ENCODE assay signal across 9 cellular contexts in the genomic region with DNA sequence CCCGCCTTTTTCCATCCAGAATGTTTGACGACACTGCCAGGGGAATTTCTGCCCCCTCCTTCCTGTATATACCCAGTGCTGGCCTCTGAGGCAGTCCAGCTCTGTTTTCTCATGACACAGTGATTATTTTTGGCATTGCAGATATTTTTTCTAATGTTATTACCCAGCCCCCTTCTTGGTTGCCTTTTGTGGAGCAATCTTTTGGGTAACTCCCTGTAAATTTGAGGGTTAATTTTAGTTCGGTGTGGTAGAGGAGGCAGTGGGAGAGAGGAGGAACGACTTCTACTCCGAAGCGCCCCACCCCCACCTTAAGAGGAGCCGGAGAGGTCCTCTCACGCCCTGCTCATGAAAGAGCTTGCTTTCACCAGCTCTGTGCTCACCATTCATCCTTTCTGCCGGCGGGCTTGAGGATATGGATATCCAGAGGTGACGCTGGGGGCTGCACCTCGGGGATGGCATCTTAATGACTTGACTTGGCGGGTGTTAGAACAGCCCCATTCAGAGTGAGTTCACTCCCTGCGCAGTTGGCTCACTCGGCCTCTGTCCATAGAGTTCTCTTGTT. TPM values are rescaled to one million over a fixed set of nuclear protein-coding genes. Genes with fewer than 3 reads are reported as not detected.
A peak's percentile ranks its signal among the peaks of the same experiment; 100 is the strongest.
DNase-seq lines count a peak whose midpoint lies in the region; ATAC-seq and TF ChIP-seq lines count a peak whose summit lies in the region.
"Had no signal": no experiment of that assay in that cellular context is flagged by ENCODE, and none has a peak within 500 bp of the region (broad histone marks: within the 10 kb centered on the region; RNA-seq: fewer than 3 reads in every experiment).

No MANE protein-coding gene starts in this region.

- H3K9ac ChIP-seq in mucosa of stomach (ENCODE audit: low read length) = peak overlapping the region; percentile 62

- H3K36me3 ChIP-seq in esophagus muscularis mucosa (no peaks in the 10 kb centered on the region), mucosa of stomach (ENCODE audit: control insufficient read depth, insufficient read depth, low read length) (no peaks in the 10 kb centered on the region), aorta (ENCODE audit: control insufficient read depth in 1 of 2, insufficient read depth in 2 of 2, low read length in 1 of 2) (no peaks in the 10 kb centered on the region)
- no peaks in the 10 kb centered on the region for H3K36me3 ChIP-seq in CD8-positive, alpha-beta T cell (ENCODE audit: insufficient read depth, low read length)

- no peak overlapping the region for H3K4me3 Mint-ChIP-seq in CD8-positive, alpha-beta T cell

- ATAC-seq in aorta (ENCODE audit: low FRiP score) = peak; percentile 33
- no peak for ATAC-seq in CD8-positive, alpha-beta T cell

- POLR2A ChIA-PET in CD8-positive, alpha-beta T cell (lab: Charles Lee) = no interaction called here

- TF ChIP-seq CTCF in esophagus muscularis mucosa (IDR thresholded peaks at IDR 0.05) = no peak
- TF ChIP-seq CTCF in CD8-positive, alpha-beta T cell (IDR thresholded peaks at IDR 0.05) = no peak

- peaks cover 17% of the 10 kb centered on the region for H3K4me1 Mint-ChIP-seq in CD8-positive, alpha-beta T cell (ENCODE audit: low read depth)

- H3K27me3 Mint-ChIP-seq in CD8-positive, alpha-beta T cell (ENCODE audit: low read depth) = peaks cover 5% of the 10 kb centered on the region

- H3K4me3 ChIP-seq in esophagus muscularis mucosa (peak overlapping the region; percentile 30 to 51 (median 34)), mucosa of stomach (ENCODE audit: low read length) (peak overlapping the region; percentile 3), aorta (ENCODE audit: low read length in 2 of 2) (no peak overlapping the region)
- H3K4me3 ChIP-seq in CD8-positive, alpha-beta T cell (ENCODE audit: low read depth, low read length) = no peak overlapping the region

- H3K4me1 ChIP-seq in esophagus muscularis mucosa = peaks cover 93 to 100% (median 94%) of the 10 kb centered on the region in 4 donors
- H3K4me1 ChIP-seq in mucosa of stomach (ENCODE audit: control insufficient read depth, insufficient read depth, low read length) = peaks cover 90% of the 10 kb centered on the region
- H3K4me1 ChIP-seq in aorta (ENCODE audit: control insufficient read depth in 1 of 2, insufficient read depth in 2 of 2, low read length in 2 of 2) = peaks cover 10 to 21% of the 10 kb centered on the region in 2 donors
- H3K4me1 ChIP-seq in CD8-positive, alpha-beta T cell (ENCODE audit: insufficient read depth, low read length) = peaks cover 10% of the 10 kb centered on the region

- TF ChIP-seq POLR2A in esophagus muscularis mucosa (IDR thresholded peaks at IDR 0.05; ENCODE audit: low read depth) = no peak

- H3K27me3 ChIP-seq in esophagus muscularis mucosa (no peaks in the 10 kb centered on the region), mucosa of stomach (ENCODE audit: control insufficient read depth, insufficient read depth, low read length) (no peaks in the 10 kb centered on the region), aorta (ENCODE audit: control insufficient read depth in 1 of 2, insufficient read depth in 2 of 2, low read length in 1 of 2) (no peaks in the 10 kb centered on the region)
- H3K27me3 ChIP-seq in CD8-positive, alpha-beta T cell (ENCODE audit: insufficient read depth, low read length) = no peaks in the 10 kb centered on the region

- no peaks in the 10 kb centered on the region for H3K9me3 Mint-ChIP-seq in CD8-positive, alpha-beta T cell

- H3K9me3 ChIP-seq in esophagus muscularis mucosa (no peaks in the 10 kb centered on the region), mucosa of stomach (ENCODE audit: control insufficient read depth, low read length) (no peaks in the 10 kb centered on the region), aorta (ENCODE audit: control insufficient read depth, low read length) (no peaks in the 10 kb centered on the region)
- no peaks in the 10 kb centered on the region for H3K9me3 ChIP-seq in CD8-positive, alpha-beta T cell (ENCODE audit: low read length)

- CTCF ChIA-PET in CD8-positive, alpha-beta T cell (lab: Charles Lee) = no interaction called here

- DNase-seq in DMS153 (lab: John Stamatoyannopoulos, UW) (peak; percentile 18), DMS153 treated with DMSO at 0.1 percent for 48 hours (lab: John Stamatoyannopoulos, UW; ENCODE audit: unreplicated experiment) (no peak), esophagus muscularis mucosa (ENCODE audit: extremely low spot score) (no peak), aorta (peak; percentile 67 to 84), NCI-H128 (lab: John Stamatoyannopoulos, UW; ENCODE audit: unreplicated experiment) (no peak)
- DNase-seq in activated CD8-positive, alpha-beta memory T cell treated with anti-CD3 and anti-CD28 coated beads for 24 hours = no peak
- DNase-seq in CD8-positive, alpha-beta T cell = no peak

- 36% methylated on average over 15 of the region's 15 CpGs for WGBS in esophagus muscularis mucosa
- 1 to 5% methylated on average over 15 of the region's 15 CpGs for WGBS in aorta, 2 donors

- H3K27ac Mint-ChIP-seq in CD8-positive, alpha-beta T cell = no peak overlapping the region

- H3K36me3 Mint-ChIP-seq in CD8-positive, alpha-beta T cell = no peaks in the 10 kb centered on the region

- no peak for TF ChIP-seq EP300 in esophagus muscularis mucosa (IDR thresholded peaks at IDR 0.05)

- intact Hi-C loops in esophagus muscularis mucosa (cut with DNase I) (no loop called here), aorta (cut with DNase I) (loop anchor here in 1 of 2 donors (2.0 to 5.0 kb wide), 2 partner anchors 23 to 38 kb away; a partner anchor contains a TSS)
- intact Hi-C loops in CD8-positive, alpha-beta T cell (cut with DNase I, micrococcal nuclease) = no loop called here

- H3K27ac ChIP-seq in esophagus muscularis mucosa (replicated peaks in 1 of 4) (peak overlapping the region; percentile 68 to 80 (median 75)), aorta (ENCODE audit: low read depth in 1 of 2, low read length in 2 of 2) (peak overlapping the region; percentile 92 to 95)
- no peak overlapping the region for H3K27ac ChIP-seq in CD8-positive, alpha-beta T cell (ENCODE audit: low read depth, low read length)
- H3K27ac ChIP-seq: 22Rv1 had no signal

RNA-seq across cellular contexts. Expression of a gene that starts 38.3 kb away (rescaled TPM):
- total RNA-seq in esophagus muscularis mucosa = 100 to 1,000 TPM; 113 to 225 (median 183) TPM
- 100 to 1,000 TPM; 414 to 954 TPM for total RNA-seq in aorta
- 100 to 1,000 TPM; 213 to 392 TPM for polyA plus RNA-seq in aorta
- total RNA-seq in CD8-positive, alpha-beta T cell = 10 to 100 TPM; 18.5 to 19.7 TPM

Comparison
In these comparisons a context has a peak if more than half of its experiments do, and no peak if none do; other contexts are left out.
1. DNase-seq: peak in DMS153 (single experiment) and aorta (2 of 2); none in DMS153 treated with DMSO at 0.1 percent for 48 hours (single experiment), esophagus muscularis mucosa (single experiment), NCI-H128 (single experiment), activated CD8-positive, alpha-beta memory T cell treated with anti-CD3 and anti-CD28 coated beads for 24 hours (single experiment) and CD8-positive, alpha-beta T cell (0 of 7).
2. H3K4me3 ChIP-seq: peak in esophagus muscularis mucosa (4 of 4) and mucosa of stomach (single experiment); none in aorta (0 of 2) and CD8-positive, alpha-beta T cell (single experiment).
3. RNA of a gene that starts 38.3 kb away (total RNA-seq): 414 to 954 TPM in aorta and 113 to 225 TPM in esophagus muscularis mucosa; 18.5 to 19.7 TPM in CD8-positive, alpha-beta T cell; every median in the first group is over 4 times any median in the second.